In genomic region chr2:14140009-14140408, GRCh38 we compare ENCODE assay signal across 30 cellular contexts.
"Had no signal": no experiment of that assay in that cellular context is flagged by ENCODE, and none has a peak within 500 bp of the region (broad histone marks: within the 10 kb centered on the region; RNA-seq: fewer than 3 reads in every experiment).

No MANE protein-coding gene starts in this region.

- H3K27me3 Mint-ChIP-seq: dendritic cell treated with granulocyte-macrophage colony-stimulating factor and Interleukin-4, amounts not matched to agents 40 ng/mL and 50 ng/mL, for 4 days; memory B cell; naive B cell; natural killer cell treated with Interleukin-12 subunit alpha and Interleukin-12 subunit beta and Interleukin-15 and Interleukin-18, amount 100 ng/mL, for 72 hours; progenitor cell of endocrine pancreas; stimulated activated naive CD8-positive, alpha-beta T cell treated with anti-CD3 and anti-CD28 coated beads, Interleukin-15, amount 100 ng/mL, for 72 hours had no signal

- H3K27ac Mint-ChIP-seq: dendritic cell treated with granulocyte-macrophage colony-stimulating factor and Interleukin-4, amounts not matched to agents 40 ng/mL and 50 ng/mL, for 4 days; memory B cell; mesothelial cell of epicardium; naive B cell; natural killer cell treated with Interleukin-12 subunit alpha and Interleukin-12 subunit beta and Interleukin-15 and Interleukin-18, amount 100 ng/mL, for 72 hours; neural progenitor cell; progenitor cell of endocrine pancreas; stimulated activated naive CD8-positive, alpha-beta T cell treated with anti-CD3 and anti-CD28 coated beads, Interleukin-15, amount 100 ng/mL, for 72 hours had no signal

- H3K4me3 Mint-ChIP-seq: dendritic cell treated with granulocyte-macrophage colony-stimulating factor and Interleukin-4, amounts not matched to agents 40 ng/mL and 50 ng/mL, for 4 days; memory B cell; mesothelial cell of epicardium; naive B cell; natural killer cell treated with Interleukin-12 subunit alpha and Interleukin-12 subunit beta and Interleukin-15 and Interleukin-18, amount 100 ng/mL, for 72 hours; neural progenitor cell; stimulated activated naive CD8-positive, alpha-beta T cell treated with anti-CD3 and anti-CD28 coated beads, Interleukin-15, amount 100 ng/mL, for 72 hours had no signal

- H3K79me2 ChIP-seq: parathyroid adenoma had no signal

- DNase-seq: colonic mucosa; effector CD8-positive, alpha-beta T cell; foreskin keratinocyte; glutamatergic neuron; heart right ventricle; hippocampal formation; mucosa of descending colon; naive B cell; stimulated activated CD4-positive, alpha-beta T cell treated with anti-CD3 and anti-CD28 coated beads, Interleukin-12 subunit alpha, Interleukin-12 subunit beta, amount 100 ng/mL, for 4 hours; stimulated activated CD4-positive, alpha-beta T cell treated with anti-CD3 and anti-CD28 coated beads, Interleukin-1b, Interleukin-23, amount 100 ng/mL, for 48 hours; stimulated activated CD4-positive, alpha-beta T cell treated with anti-CD3 and anti-CD28 coated beads, Interleukin-4, amount 100 ng/mL, for 1 hour; stimulated activated CD8-positive, alpha-beta memory T cell treated with anti-CD3 and anti-CD28 coated beads, Interleukin-4, amount 100 ng/mL, for 48 hours; stimulated activated naive CD4-positive, alpha-beta T cell; stimulated activated naive CD8-positive, alpha-beta T cell treated with anti-CD3 and anti-CD28 coated beads, Interleukin-15, amount 100 ng/mL, for 72 hours; transverse colon; upper lobe of right lung; uterus had no signal

- H3K36me3 Mint-ChIP-seq: memory B cell, mesothelial cell of epicardium, naive B cell, neural progenitor cell had no signal

- H3K36me3 ChIP-seq: colonic mucosa, esophagus muscularis mucosa, heart right ventricle, neural progenitor cell, suprapubic skin, transverse colon, upper lobe of right lung, uterus had no signal

- H3K4me1 ChIP-seq: colonic mucosa, esophagus muscularis mucosa, foreskin keratinocyte, heart right ventricle, neural progenitor cell, parathyroid adenoma, suprapubic skin, transverse colon, upper lobe of right lung, uterus had no signal

- H2AFZ ChIP-seq: neural progenitor cell, parathyroid adenoma had no signal

- H3K27me3 ChIP-seq: colonic mucosa, esophagus muscularis mucosa, foreskin keratinocyte, heart right ventricle, neural progenitor cell, suprapubic skin, transverse colon, upper lobe of right lung, uterus had no signal

- H3K9me3 ChIP-seq: colonic mucosa, esophagus muscularis mucosa, heart right ventricle, mucosa of descending colon, suprapubic skin, transverse colon, upper lobe of right lung, uterus had no signal

- H3K4me2 ChIP-seq: neural progenitor cell, smooth muscle cell had no signal

- H3K4me3 ChIP-seq: colonic mucosa, esophagus muscularis mucosa, heart right ventricle, lung, mucosa of descending colon, neural progenitor cell, smooth muscle cell, suprapubic skin, transverse colon, upper lobe of right lung, uterus had no signal

- H3K27ac ChIP-seq: colonic mucosa, esophagus muscularis mucosa, foreskin keratinocyte, heart right ventricle, neural progenitor cell, parathyroid adenoma, suprapubic skin, transverse colon, upper lobe of right lung, uterus had no signal

- H3K9me3 Mint-ChIP-seq: mesothelial cell of epicardium, neural progenitor cell had no signal

- ATAC-seq: foreskin keratinocyte; heart right ventricle; left lobe of liver; mucosa of descending colon; natural killer cell treated with Interleukin-12 subunit alpha and Interleukin-12 subunit beta and Interleukin-15 and Interleukin-18, amount 100 ng/mL, for 72 hours; sciatic nerve; stimulated activated naive CD8-positive, alpha-beta T cell treated with anti-CD3 and anti-CD28 coated beads, Interleukin-15, amount 100 ng/mL, for 72 hours; upper lobe of right lung had no signal

- H3K4me1 Mint-ChIP-seq: memory B cell; mesothelial cell of epicardium; stimulated activated naive CD8-positive, alpha-beta T cell treated with anti-CD3 and anti-CD28 coated beads, Interleukin-15, amount 100 ng/mL, for 72 hours had no signal
